Comparison of ENCODE assay signal across 1 cellular context in genomic region chr7:72850746-72851145, GRCh38.
A peak's percentile ranks its signal among the peaks of the same experiment; 100 is the strongest.
TF ChIP-seq lines count a peak whose summit lies in the region.

No MANE protein-coding gene starts in this region.

TF ChIP-seq in K562, 482 proteins besides CTCF, POLR2A, EP300 and RAD21:
- TF ChIP-seq NR2C2 (CRISPR knock-in tag; IDR thresholded peaks at IDR 0.05) = peak; percentile 85; the same call in 1 of the 2 replicates
- peak; percentile 64 for TF ChIP-seq NR2C2 (tag; IDR thresholded peaks at IDR 0.05)
- TF ChIP-seq NR2C1 (IDR thresholded peaks at IDR 0.05) = peak; percentile 92
- peak; percentile 93 for TF ChIP-seq NR2C1 (tag; IDR thresholded peaks at IDR 0.05)
- 0 out of 2 replicates have a peak, but pooled peaks have one; percentile 63 for TF ChIP-seq EHMT2 (IDR thresholded peaks at IDR 0.05)
- TF ChIP-seq NRF1 (conservative IDR thresholded peaks at IDR 0.05 in 1 of 2, IDR thresholded peaks at IDR 0.05 in 1 of 2) = 0 out of 4 replicates have a peak, but pooled peaks of 1 of the 2 experiments have one; percentile 11
